ENCODE assay signal across 14 cellular contexts in the genomic region with DNA sequence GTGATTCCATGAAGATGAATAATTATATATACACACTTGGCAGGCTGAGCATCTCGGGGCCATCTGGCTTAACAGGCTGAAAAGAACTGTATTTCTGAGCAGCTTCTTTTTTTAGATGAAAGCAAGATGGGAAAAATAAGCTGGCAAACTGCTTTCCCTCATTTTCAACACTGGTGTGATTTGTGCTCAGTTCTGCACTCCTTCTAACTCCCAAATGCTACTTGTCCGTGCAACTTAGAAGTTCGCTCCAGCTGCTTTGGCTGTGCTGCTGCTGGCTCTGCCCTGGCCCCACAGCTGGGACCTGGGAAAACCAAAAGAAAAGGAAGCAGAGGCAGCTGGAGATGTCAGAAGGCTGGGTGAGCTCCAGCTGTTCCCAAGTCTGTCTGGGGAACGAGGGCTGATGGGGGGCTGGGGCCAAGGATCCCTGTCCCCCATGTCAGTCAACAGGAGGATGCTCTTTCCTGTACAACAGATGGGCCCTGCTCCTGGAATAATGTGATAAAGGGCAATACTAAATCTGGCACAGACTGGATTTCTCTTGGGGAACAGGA. TPM values are rescaled to one million over a fixed set of nuclear protein-coding genes. Genes with fewer than 3 reads are reported as not detected.
DNase-seq lines count a peak whose midpoint lies in the region; TF ChIP-seq lines count a peak whose summit lies in the region.
"Had no signal": no experiment of that assay in that cellular context is flagged by ENCODE, and none has a peak within 500 bp of the region (broad histone marks: within the 10 kb centered on the region; RNA-seq: fewer than 3 reads in every experiment).

No MANE protein-coding gene starts in this region.

- no peak for TF ChIP-seq EP300 in ovary (IDR thresholded peaks at IDR 0.05)

- DNase-seq in DMS 273 (lab: John Stamatoyannopoulos, UW; ENCODE audit: unreplicated experiment) (peak; percentile 99), NCI-H82 treated with DMSO at 0.1 percent for 48 hours (lab: John Stamatoyannopoulos, UW; ENCODE audit: unreplicated experiment) (peak; percentile 100), fibroblast of villous mesenchyme (ENCODE audit: low read depth) (peak; percentile 40), ovary (peak in 4 of 5 donors; percentile 19 to 67 (median 44)), chondrocyte (ENCODE audit: low spot score) (no peak), A673 (ENCODE audit: low spot score) (no peak), esophagus squamous epithelium (lab: John Stamatoyannopoulos, UW) (no peak)
- DNase-seq in stimulated activated naive CD4-positive, alpha-beta T cell (lab: John Stamatoyannopoulos, UW) = no peak
- DNase-seq: activated T-cell treated with anti-CD3 and anti-CD28 coated beads, Interleukin-2, amount 50 U/mL, for 1 hour; amniotic stem cell; effector memory CD8-positive, alpha-beta T cell; NCI-H1092 treated with DMSO at 0.1 percent for 48 hours; NCI-H748 treated with DMSO at 0.1 percent for 48 hours had no signal

- CTCF ChIA-PET in A673 (lab: Charles Lee) = no interaction called here

- peaks cover 2% of the 10 kb centered on the region for H3K4me1 ChIP-seq in ovary (ENCODE audit: insufficient read depth)
- H3K4me1 ChIP-seq in A673 (ENCODE audit: insufficient read depth, low read length, poor library complexity, severe bottlenecking) = no peaks in the 10 kb centered on the region
- H3K4me1 ChIP-seq in esophagus squamous epithelium = peaks cover 5 to 21% (median 9%) of the 10 kb centered on the region in 3 donors

- TF ChIP-seq CTCF in fibroblast of villous mesenchyme (IDR thresholded peaks at IDR 0.05; ENCODE audit: insufficient read depth, low read depth, low read length) (no peak), ovary (IDR thresholded peaks at IDR 0.05) (no peak), chondrocyte (IDR thresholded peaks at IDR 0.05) (no peak), A673 (conservative IDR thresholded peaks at IDR 0.05; ENCODE audit: low read depth, low read length) (no peak), esophagus squamous epithelium (IDR thresholded peaks at IDR 0.05) (no peak)

- no peaks in the 10 kb centered on the region for H3K27me3 ChIP-seq in ovary
- H3K27me3 ChIP-seq in A673 (replicated peaks; ENCODE audit: insufficient read depth, low read depth, low read length, poor library complexity) = no peaks in the 10 kb centered on the region
- no peaks in the 10 kb centered on the region for H3K27me3 ChIP-seq in esophagus squamous epithelium
- H3K27me3 ChIP-seq: BLaER1 treated with 17β-estradiol and CSF1 and Interleukin-3, amounts not matched to agents 10 nM and 100 nM had no signal

- H3K27me3 Mint-ChIP-seq in chondrocyte (ENCODE audit: low read depth) = no peaks in the 10 kb centered on the region
- H3K27me3 Mint-ChIP-seq: effector memory CD8-positive, alpha-beta T cell had no signal

- no peak for TF ChIP-seq POLR2A in ovary (IDR thresholded peaks at IDR 0.05)
- no peak for TF ChIP-seq POLR2A in esophagus squamous epithelium (IDR thresholded peaks at IDR 0.05)

- WGBS in ovary, 3 donors = 5 to 7% (median 6%) methylated on average over 4 of the region's 4 CpGs
- WGBS in esophagus squamous epithelium, 2 donors = 0 to 40% methylated on average over 4 of the region's 4 CpGs

- peaks cover 10% of the 10 kb centered on the region for H3K4me1 Mint-ChIP-seq in chondrocyte (ENCODE audit: low read depth)

- H3K27ac ChIP-seq in ovary = no peak overlapping the region
- H3K27ac ChIP-seq in A673 (ENCODE audit: low read depth, low read length, poor library complexity, severe bottlenecking) = no peak overlapping the region
- H3K27ac ChIP-seq in esophagus squamous epithelium = no peak overlapping the region
- H3K27ac ChIP-seq: BLaER1 treated with 17β-estradiol and CSF1 and Interleukin-3, amounts not matched to agents 10 nM and 100 nM had no signal

- H3K36me3 ChIP-seq in ovary (no peaks in the 10 kb centered on the region), A673 (ENCODE audit: insufficient read depth, low read length, poor library complexity, severe bottlenecking) (no peaks in the 10 kb centered on the region), esophagus squamous epithelium (peaks cover 0 to 8% (median 0%) of the 10 kb centered on the region in 3 donors)

- BruUV-seq in A673 (replicated peaks; lab: Mats Ljungman, UMichigan) = no TSS peak

- intact Hi-C loops in ovary (cut with DNase I) = no loop called here
- intact Hi-C loops in A673 (cut with micrococcal nuclease; ENCODE audit: unreplicated experiment) = no loop called here
- intact Hi-C loops in esophagus squamous epithelium (cut with DNase I) = no loop called here

- no peak overlapping the region for H3K27ac Mint-ChIP-seq in chondrocyte (ENCODE audit: unreplicated experiment)

- H3K4me3 ChIP-seq in fibroblast of villous mesenchyme (ENCODE audit: low read depth, low read length) = no peak overlapping the region
- no peak overlapping the region for H3K4me3 ChIP-seq in ovary
- no peak overlapping the region for H3K4me3 ChIP-seq in A673 (ENCODE audit: low read depth, low read length, poor library complexity, severe bottlenecking)
- no peak overlapping the region for H3K4me3 ChIP-seq in esophagus squamous epithelium
- H3K4me3 ChIP-seq: BLaER1 treated with 17β-estradiol and CSF1 and Interleukin-3, amounts not matched to agents 10 nM and 100 nM had no signal

- POLR2A ChIA-PET in A673 (lab: Charles Lee; ENCODE audit: low non-redundant PET) = no interaction called here

- H3K9me3 ChIP-seq in ovary (no peaks in the 10 kb centered on the region), A673 (ENCODE audit: low read depth, low read length, poor library complexity, severe bottlenecking) (no peaks in the 10 kb centered on the region), esophagus squamous epithelium (no peaks in the 10 kb centered on the region)

- peaks cover 4% of the 10 kb centered on the region for H3K36me3 Mint-ChIP-seq in chondrocyte (ENCODE audit: low read depth)

- peaks cover 4% of the 10 kb centered on the region for H3K9me3 Mint-ChIP-seq in chondrocyte (ENCODE audit: low read depth)
- H3K9me3 Mint-ChIP-seq: effector memory CD8-positive, alpha-beta T cell had no signal

- H3K4me3 Mint-ChIP-seq in chondrocyte (ENCODE audit: unreplicated experiment) = no peak overlapping the region
- H3K4me3 Mint-ChIP-seq: effector memory CD8-positive, alpha-beta T cell had no signal

RNA-seq across cellular contexts. Expression of gene PAFAH2, which starts 44.9 kb away (rescaled TPM):
- total RNA-seq in fibroblast of villous mesenchyme = 7.7 and 11.2 TPM in 2 replicates
- 10 to 100 TPM in 1 of 7 donors, 1 to 10 TPM in 6; 4.6 to 10.2 (median 6.1) TPM for total RNA-seq in ovary
- 10 to 100 TPM in 1 of 2 donors, 1 to 10 TPM in 1; 3.4 to 12.1 TPM for polyA plus RNA-seq in ovary
- total RNA-seq in chondrocyte = 10.0 to 12.5 TPM (median 10.7 TPM) in 3 replicates
- 6.7 and 7.2 TPM in 2 replicates for total RNA-seq in A673 (2021)
- 10 to 100 TPM in 3 of 4 donors, 1 to 10 TPM in 1; 8.3 to 17.2 (median 11.7) TPM for total RNA-seq in esophagus squamous epithelium

RNA-seq across cellular contexts. Expression of gene STMN1, which starts 46.7 kb away (rescaled TPM):
- total RNA-seq in fibroblast of villous mesenchyme (85.9 and 99.9 TPM in 2 replicates), ovary (100 to 1,000 TPM in 5 of 7 donors, 10 to 100 TPM in 2; 59.3 to 224 (median 127) TPM), chondrocyte (111 to 156 TPM (median 152 TPM) in 3 replicates), A673 (2021) (920 and 933 TPM in 2 replicates), esophagus squamous epithelium (10 to 100 TPM; 29.6 to 65.5 (median 42.7) TPM)
- polyA plus RNA-seq in ovary = 100 to 1,000 TPM; 220 to 271 TPM

Comparison
In these comparisons a context has a peak if more than half of its experiments do, and no peak if none do; other contexts are left out.
1. DNase-seq: peak in DMS 273 (single experiment), NCI-H82 treated with DMSO at 0.1 percent for 48 hours (single experiment), fibroblast of villous mesenchyme (single experiment) and ovary (4 of 5); none in chondrocyte (single experiment), stimulated activated naive CD4-positive, alpha-beta T cell (0 of 6), A673 (single experiment) and esophagus squamous epithelium (single experiment).